8 cellular contexts compared by ENCODE assay signal in the genomic region with DNA sequence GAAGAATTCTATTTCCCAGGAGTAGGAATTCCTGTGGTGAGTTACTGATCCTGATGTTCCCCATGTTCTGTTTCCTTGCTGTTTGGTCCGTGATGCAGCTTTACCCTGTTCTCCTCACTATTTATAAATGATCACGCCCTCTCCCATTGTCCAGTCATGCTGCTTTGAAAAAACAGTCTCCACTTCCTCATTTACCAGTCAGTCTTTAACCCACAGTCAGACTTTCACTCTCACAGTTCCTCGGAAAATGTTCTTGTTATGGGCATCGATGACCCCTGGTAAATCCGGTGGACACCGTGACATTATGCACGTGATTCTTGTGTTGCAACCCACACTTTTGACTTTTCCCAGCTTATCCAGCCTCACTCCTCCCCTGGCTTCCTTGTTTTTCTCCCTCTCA. TPM values are rescaled to one million over a fixed set of nuclear protein-coding genes. Genes with fewer than 3 reads are reported as not detected.
A peak's percentile ranks its signal among the peaks of the same experiment; 100 is the strongest.
DNase-seq lines count a peak whose midpoint lies in the region; ATAC-seq and TF ChIP-seq lines count a peak whose summit lies in the region.

No MANE protein-coding gene starts in this region.

- TF ChIP-seq CTCF in choroid plexus epithelial cell (conservative IDR thresholded peaks at IDR 0.05; ENCODE audit: low read depth, low read length) (no peak), tibial nerve (IDR thresholded peaks at IDR 0.05) (no peak), coronary artery (IDR thresholded peaks at IDR 0.05) (no peak)

- H3K27ac ChIP-seq in tibial nerve (peak overlapping the region in 2 of 4 donors; percentile 4 to 6), coronary artery (no peak overlapping the region)

- DNase-seq in Caki2 (ENCODE audit: low read depth) (peak; percentile 91), choroid plexus epithelial cell (ENCODE audit: low read depth) (peak; percentile 9), tibial nerve (ENCODE audit: low spot score in 2 of 2) (peak in 1 of 2 donors; percentile 59), coronary artery (ENCODE audit: low spot score) (no peak)
- DNase-seq in activated CD4-positive, alpha-beta T cell treated with anti-CD3 and anti-CD28 coated beads for 4 hours, result no peak
- no peak for DNase-seq in activated naive CD4-positive, alpha-beta T cell treated with Interleukin-2 at 50 U/mL for 16 hours

- no peaks in the 10 kb centered on the region for H3K27me3 ChIP-seq in tibial nerve

- in situ Hi-C loops in Caki2 (cut with HindIII; ENCODE audit: low pct_unique_long_range_greater_than_20kb, low sequenced_read_pairs), result no loop called here

- no peak for TF ChIP-seq POLR2A in tibial nerve (IDR thresholded peaks at IDR 0.05)

- peaks cover 0 to 6% (median 0%) of the 10 kb centered on the region in 4 donors for H3K4me1 ChIP-seq in tibial nerve

- no peaks in the 10 kb centered on the region for H3K36me3 ChIP-seq in tibial nerve

- whole genome bisulfite sequencing in tibial nerve, 2 donors, result 53 to 62% methylated on average over 7 of the region's 7 CpGs

- no peak overlapping the region for H3K4me3 ChIP-seq in choroid plexus epithelial cell (ENCODE audit: low read depth, low read length)
- H3K4me3 ChIP-seq in tibial nerve, result no peak overlapping the region
- no peak overlapping the region for H3K4me3 ChIP-seq in coronary artery

- H3K9me3 ChIP-seq in tibial nerve, result no peaks in the 10 kb centered on the region

- TF ChIP-seq EP300 in tibial nerve (IDR thresholded peaks at IDR 0.05), result peak; percentile 36 to 79

- ATAC-seq in GM21367 (IDR thresholded peaks at IDR 0.05; ENCODE audit: unreplicated experiment) (peak; percentile 97), HG03457 (IDR thresholded peaks at IDR 0.05; ENCODE audit: unreplicated experiment) (peak; percentile 98)

RNA-seq across cellular contexts. Expression of a gene that starts 14.4 kb away (rescaled TPM):
- total RNA-seq in Caki2 (2014; rRNA removed; shearing (Covaris generic); ENCODE audit: low replicate concordance), result 12.6 and 18.8 TPM in 2 replicates
- total RNA-seq in tibial nerve, result 1 to 10 TPM in 3 of 4 donors, under 1 TPM in 1; under 0.01 to 7.0 (median 2.2) TPM

Comparison
In these comparisons a context has a peak if more than half of its experiments do, and no peak if none do; other contexts are left out.
1. DNase-seq: peak in Caki2 (single experiment) and choroid plexus epithelial cell (single experiment); none in activated CD4-positive, alpha-beta T cell treated with anti-CD3 and anti-CD28 coated beads for 4 hours (0 of 2), activated naive CD4-positive, alpha-beta T cell treated with Interleukin-2 at 50 U/mL for 16 hours (single experiment) and coronary artery (single experiment).